Comparison of ENCODE assay signal across 1 cellular context in the genomic region with DNA sequence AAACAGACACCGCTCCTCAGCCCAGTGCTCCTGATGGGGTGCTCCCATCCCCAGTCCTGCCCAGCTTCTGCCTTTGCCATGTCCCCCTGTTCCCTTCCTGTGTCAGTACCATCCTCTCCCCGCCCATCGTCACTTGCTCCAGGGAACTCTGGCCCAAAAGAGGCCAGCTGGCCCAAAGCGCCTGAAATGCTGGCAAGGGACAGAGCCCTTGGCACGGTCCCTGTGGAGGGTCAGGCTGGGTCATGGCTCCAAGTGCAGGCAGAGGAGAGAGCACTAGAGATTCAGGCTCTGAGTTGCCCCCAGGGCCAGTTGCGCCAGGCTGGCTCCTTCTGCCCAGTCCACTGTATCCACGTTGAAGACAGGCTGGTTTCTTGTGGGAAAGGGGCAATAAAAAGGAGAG.
TF ChIP-seq lines count a peak whose summit lies in the region.

No MANE protein-coding gene starts in this region.

TF ChIP-seq in H1, 55 proteins besides CTCF, POLR2A, EP300 and RAD21:
- TF ChIP-seq, protein P1, sequence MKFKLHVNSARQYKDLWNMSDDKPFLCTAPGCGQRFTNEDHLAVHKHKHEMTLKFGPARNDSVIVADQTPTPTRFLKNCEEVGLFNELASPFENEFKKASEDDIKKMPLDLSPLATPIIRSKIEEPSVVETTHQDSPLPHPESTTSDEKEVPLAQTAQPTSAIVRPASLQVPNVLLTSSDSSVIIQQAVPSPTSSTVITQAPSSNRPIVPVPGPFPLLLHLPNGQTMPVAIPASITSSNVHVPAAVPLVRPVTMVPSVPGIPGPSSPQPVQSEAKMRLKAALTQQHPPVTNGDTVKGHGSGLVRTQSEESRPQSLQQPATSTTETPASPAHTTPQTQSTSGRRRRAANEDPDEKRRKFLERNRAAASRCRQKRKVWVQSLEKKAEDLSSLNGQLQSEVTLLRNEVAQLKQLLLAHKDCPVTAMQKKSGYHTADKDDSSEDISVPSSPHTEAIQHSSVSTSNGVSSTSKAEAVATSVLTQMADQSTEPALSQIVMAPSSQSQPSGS (IDR thresholded peaks at IDR 0.05; ENCODE audit: low read length), result no peak
- no peak for TF ChIP-seq RFX5 (IDR thresholded peaks at IDR 0.05; ENCODE audit: borderline replicate concordance, low read depth, low read length)
- TF ChIP-seq TAF7 (optimal IDR thresholded peaks at IDR 0.05; ENCODE audit: borderline replicate concordance, low read depth, low read length), result no peak
- no peak for TF ChIP-seq BCL11A (IDR thresholded peaks at IDR 0.05; ENCODE audit: low read depth in 2 of 2, low read length in 2 of 2)
- TF ChIP-seq SP4 (IDR thresholded peaks at IDR 0.05; ENCODE audit: low read length), result no peak
- no peak for TF ChIP-seq TBP (IDR thresholded peaks at IDR 0.05; ENCODE audit: low read depth, low read length)
- no peak for TF ChIP-seq SIX5 (IDR thresholded peaks at IDR 0.05; ENCODE audit: low read depth, low read length)
- TF ChIP-seq ASH2L (IDR thresholded peaks at IDR 0.05; ENCODE audit: low read length), result no peak
- no peak for TF ChIP-seq POLR2AphosphoS5 (IDR thresholded peaks at IDR 0.05; ENCODE audit: low read depth, low read length)
- TF ChIP-seq KDM4A (IDR thresholded peaks at IDR 0.05; ENCODE audit: low read depth, low read length, severe bottlenecking), result no peak
- TF ChIP-seq YY1 (IDR thresholded peaks at IDR 0.05; ENCODE audit: low read depth, low read length), result no peak
- TF ChIP-seq NRF1 (IDR thresholded peaks at IDR 0.05; ENCODE audit: low read depth, low read length), result no peak
- TF ChIP-seq KDM5A (IDR thresholded peaks at IDR 0.05; ENCODE audit: low read length), result no peak
- no peak for TF ChIP-seq GABPA (IDR thresholded peaks at IDR 0.05; ENCODE audit: borderline replicate concordance, insufficient read depth, low read length)
- no peak for TF ChIP-seq SAP30 (IDR thresholded peaks at IDR 0.05; ENCODE audit: insufficient read depth, insufficient replicate concordance, low read length)
- no peak for TF ChIP-seq RXRA (IDR thresholded peaks at IDR 0.05; ENCODE audit: insufficient read depth, low read depth, low read length)
TF ChIP-seq in H1: peak in this region for 0.
